In genomic region chr2:235658371-235659174, GRCh38 we compare ENCODE assay signal across 1 cellular context.
TF ChIP-seq lines count a peak whose summit lies in the region.

No MANE protein-coding gene starts in this region.

TF ChIP-seq in H1, 55 proteins besides CTCF, POLR2A, EP300 and RAD21 (continued from another document):
- no peak for TF ChIP-seq CHD7 (IDR thresholded peaks at IDR 0.05; ENCODE audit: insufficient replicate concordance, low read length)
- TF ChIP-seq POU5F1 (IDR thresholded peaks at IDR 0.05; ENCODE audit: low read depth, low read length), result no peak
- TF ChIP-seq CTBP2 (IDR thresholded peaks at IDR 0.05; ENCODE audit: borderline replicate concordance, insufficient read depth, insufficient read length, low read length), result no peak
- TF ChIP-seq YY1 (IDR thresholded peaks at IDR 0.05; ENCODE audit: low read depth, low read length), result peak; percentile 35; the same call in 1 of the 2 replicates
- TF ChIP-seq MAX (IDR thresholded peaks at IDR 0.05), result peak; percentile 17
